ENCODE assay signal across 11 cellular contexts in the genomic region with DNA sequence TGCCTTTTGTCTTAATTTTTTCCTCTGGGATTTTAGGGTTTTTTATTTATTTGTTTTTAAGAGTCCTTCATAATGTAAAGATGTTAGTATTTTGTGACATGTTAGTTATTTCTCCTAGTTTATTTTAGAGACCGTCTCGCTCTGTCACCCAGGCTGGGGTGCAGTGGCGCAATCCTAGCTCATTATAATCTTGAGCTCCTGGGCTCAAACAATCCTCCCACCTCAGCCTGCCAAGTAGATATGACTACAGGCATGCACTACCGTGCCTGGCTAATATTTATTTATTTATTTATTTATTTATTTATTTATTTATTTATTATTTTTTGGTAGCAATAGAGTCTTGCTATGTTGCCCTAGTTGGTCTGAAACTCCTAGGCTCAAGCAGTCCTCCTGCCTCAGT. TPM values are rescaled to one million over a fixed set of nuclear protein-coding genes. Genes with fewer than 3 reads are reported as not detected.
DNase-seq lines count a peak whose midpoint lies in the region; ATAC-seq and TF ChIP-seq lines count a peak whose summit lies in the region.
"Had no signal": no experiment of that assay in that cellular context is flagged by ENCODE, and none has a peak within 500 bp of the region (broad histone marks: within the 10 kb centered on the region; RNA-seq: fewer than 3 reads in every experiment).

No MANE protein-coding gene starts in this region.

- in situ Hi-C loops in Panc1 (cut with HindIII; ENCODE audit: low pct_unique_long_range_greater_than_20kb, low sequenced_read_pairs): no loop called here

- H3K27ac Mint-ChIP-seq in T-helper 1 cell treated with Interleukin-12 subunit alpha and Interleukin-12 subunit beta and Interleukin-4 antibody, amounts not matched to agents 30 μg/mL and 1 μg/mL, for 36 hours: peak overlapping the region; percentile 76

- TF ChIP-seq CTCF in Panc1 (IDR thresholded peaks at IDR 0.05) (no peak), fibroblast of lung (conservative IDR thresholded peaks at IDR 0.05 in 1 of 2, IDR thresholded peaks at IDR 0.05 in 1 of 2; ENCODE audit: low read depth in 1 of 2, low read length in 2 of 2) (no peak)

- H4K20me1 ChIP-seq in fibroblast of lung (ENCODE audit: control insufficient read depth, extremely low read depth, insufficient read depth, low read length): no peaks in the 10 kb centered on the region

- H3K9me3 ChIP-seq in Panc1 (ENCODE audit: control insufficient read depth, insufficient read depth, low read depth, low read length) (no peaks in the 10 kb centered on the region), fibroblast of lung (ENCODE audit: control insufficient read depth, insufficient read depth, low read depth, low read length) (no peaks in the 10 kb centered on the region), skeletal muscle tissue (ENCODE audit: control insufficient read depth in 3 of 3, low read length in 3 of 3) (no peaks in the 10 kb centered on the region)

- peaks cover 47% of the 10 kb centered on the region for H3K4me1 Mint-ChIP-seq in T-helper 1 cell treated with Interleukin-12 subunit alpha and Interleukin-12 subunit beta and Interleukin-4 antibody, amounts not matched to agents 30 μg/mL and 1 μg/mL, for 36 hours (ENCODE audit: low read depth)

- no peaks in the 10 kb centered on the region for H3K27me3 Mint-ChIP-seq in T-helper 1 cell treated with Interleukin-12 subunit alpha and Interleukin-12 subunit beta and Interleukin-4 antibody, amounts not matched to agents 30 μg/mL and 1 μg/mL, for 36 hours (ENCODE audit: low read depth)

- H3K4me1 ChIP-seq in Panc1 (ENCODE audit: control insufficient read depth, insufficient read depth, low read length) (peaks cover 40% of the 10 kb centered on the region), fibroblast of lung (ENCODE audit: control insufficient read depth, extremely low read depth, insufficient read depth, low read length) (peaks cover 21% of the 10 kb centered on the region), skeletal muscle tissue (ENCODE audit: control insufficient read depth in 3 of 3, insufficient read depth in 3 of 3, low read length in 3 of 3) (peaks cover 11 to 23% (median 19%) of the 10 kb centered on the region in 3 donors)

- POLR2A ChIA-PET in Panc1 (lab: Charles Lee): no interaction called here

- H3K79me2 ChIP-seq in fibroblast of lung (ENCODE audit: control insufficient read depth, insufficient read depth, low read length): no peaks in the 10 kb centered on the region

- H3K27me3 ChIP-seq in Panc1 (ENCODE audit: control insufficient read depth, insufficient read depth, low read length) (no peaks in the 10 kb centered on the region), fibroblast of lung (ENCODE audit: control insufficient read depth, insufficient read depth, low read length) (no peaks in the 10 kb centered on the region), skeletal muscle tissue (ENCODE audit: control insufficient read depth in 3 of 3, insufficient read depth in 3 of 3, low read length in 3 of 3) (no peaks in the 10 kb centered on the region)

- peak overlapping the region; percentile 97 for H3K27ac ChIP-seq in Panc1 (ENCODE audit: low read length)
- H3K27ac ChIP-seq in fibroblast of lung (ENCODE audit: insufficient read depth, low read length): no peak overlapping the region
- H3K27ac ChIP-seq in skeletal muscle tissue (ENCODE audit: low read depth, low read length): peak overlapping the region; percentile 78

- no peak overlapping the region for H2AFZ ChIP-seq in fibroblast of lung (ENCODE audit: low read length)

- BruUV-seq in Panc1 (replicated peaks; lab: Mats Ljungman, UMichigan): no TSS peak

- H3K4me3 ChIP-seq in Panc1 (ENCODE audit: low read depth in 2 of 2, low read length in 2 of 2) (no peak overlapping the region), fibroblast of lung (replicated peaks in 1 of 4; ENCODE audit: control extremely low read depth in 1 of 4, insufficient read depth in 1 of 4, low read depth in 3 of 4, low read length in 4 of 4) (peak overlapping the region in 1 of 4 experiments; percentile 27), skeletal muscle tissue (ENCODE audit: low read length in 3 of 3) (peak overlapping the region in 1 of 3 donors; percentile 34)

- H3K9ac ChIP-seq in fibroblast of lung (ENCODE audit: insufficient read depth, low read length) (no peak overlapping the region), skeletal muscle tissue (ENCODE audit: low read depth in 1 of 3, low read length in 3 of 3) (peak overlapping the region; percentile 44 to 75 (median 62))

- no peak for ATAC-seq in Panc1
- ATAC-seq in GM18520 (IDR thresholded peaks at IDR 0.05; ENCODE audit: unreplicated experiment): no peak
- ATAC-seq: sciatic nerve had no signal

- H3K9me3 Mint-ChIP-seq in T-helper 1 cell treated with Interleukin-12 subunit alpha and Interleukin-12 subunit beta and Interleukin-4 antibody, amounts not matched to agents 30 μg/mL and 1 μg/mL, for 36 hours: no peaks in the 10 kb centered on the region

- H3K4me2 ChIP-seq in fibroblast of lung (ENCODE audit: extremely low read depth, insufficient read depth, low read length): peak overlapping the region; percentile 78

- CTCF ChIA-PET in Panc1 (lab: Charles Lee): no interaction called here

- intact Hi-C loops in Panc1 (cut with micrococcal nuclease; ENCODE audit: unreplicated experiment): loop anchor here (5.0 kb wide), 1 partner anchor 175 kb away; no protein-coding TSS in a partner anchor

- no peak for DNase-seq in T-helper 1 cell
- DNase-seq in Panc1 (ENCODE audit: low read depth, low spot score): no peak
- no peak for DNase-seq in fibroblast of lung (ENCODE audit: low read depth in 2 of 2)
- DNase-seq in NK-92 treated with Interleukin-12 subunit alpha and Interleukin-12 subunit beta, amount 100 ng/mL, for 24 hours (lab: John Stamatoyannopoulos, UW): no peak
- DNase-seq in NCI-H2081 (lab: John Stamatoyannopoulos, UW): no peak
- DNase-seq: ACHN, NCI-H2029 had no signal

- peaks cover 2% of the 10 kb centered on the region for H3K36me3 Mint-ChIP-seq in T-helper 1 cell treated with Interleukin-12 subunit alpha and Interleukin-12 subunit beta and Interleukin-4 antibody, amounts not matched to agents 30 μg/mL and 1 μg/mL, for 36 hours (ENCODE audit: low read depth)

- H3K36me3 ChIP-seq in Panc1 (ENCODE audit: control insufficient read depth, insufficient read depth, low read length) (no peaks in the 10 kb centered on the region), fibroblast of lung (ENCODE audit: control insufficient read depth, insufficient read depth, low read length) (no peaks in the 10 kb centered on the region), skeletal muscle tissue (ENCODE audit: control insufficient read depth in 3 of 3, insufficient read depth in 3 of 3, low read length in 3 of 3) (no peaks in the 10 kb centered on the region)

- H3K4me3 Mint-ChIP-seq in T-helper 1 cell treated with Interleukin-12 subunit alpha and Interleukin-12 subunit beta and Interleukin-4 antibody, amounts not matched to agents 30 μg/mL and 1 μg/mL, for 36 hours: peak overlapping the region; percentile 49

RNA-seq across cellular contexts. Expression of gene ARHGAP17, which starts 37.4 kb away (rescaled TPM):
- 113 TPM for total RNA-seq in Panc1 (2021; ENCODE audit: unreplicated experiment)
- 75.4 TPM for polyA plus RNA-seq in Panc1 (2012; ENCODE audit: insufficient read length)
- 24.7 and 43.4 TPM in 2 replicates for total RNA-seq in fibroblast of lung
- polyA plus RNA-seq in fibroblast of lung: 60.0 and 61.6 TPM in 2 replicates
- 90.7 and 110 TPM in 2 replicates for polyA plus RNA-seq in fibroblast of lung (2012)
- 91.7 and 92.6 TPM in 2 replicates for polyA minus RNA-seq in fibroblast of lung (ENCODE audit: low replicate concordance)
- 17.2 TPM for total RNA-seq in skeletal muscle tissue

RNA-seq across cellular contexts. Expression of gene LCMT1, which starts 59.0 kb away (rescaled TPM):
- 44.2 TPM for total RNA-seq in Panc1 (2021; ENCODE audit: unreplicated experiment)
- 60.8 TPM for polyA plus RNA-seq in Panc1 (2012; ENCODE audit: insufficient read length)
- total RNA-seq in fibroblast of lung: 40.8 and 49.6 TPM in 2 replicates
- 45.8 and 49.0 TPM in 2 replicates for polyA plus RNA-seq in fibroblast of lung
- polyA plus RNA-seq in fibroblast of lung (2012): 40.5 and 41.8 TPM in 2 replicates
- 42.0 and 69.9 TPM in 2 replicates for polyA minus RNA-seq in fibroblast of lung (ENCODE audit: low replicate concordance)
- 40.2 TPM for total RNA-seq in skeletal muscle tissue
